8 cellular contexts compared by ENCODE assay signal in genomic region chr1:39900662-39901485, GRCh38. TPM values are rescaled to one million over a fixed set of nuclear protein-coding genes. Genes with fewer than 3 reads are reported as not detected.
DNase-seq lines count a peak whose midpoint lies in the region; ATAC-seq lines count a peak whose summit lies in the region.

No MANE protein-coding gene starts in this region.

- no peaks in the 10 kb centered on the region for H3K79me2 ChIP-seq in GM23248 (ENCODE audit: insufficient read depth)

- H3K4me1 ChIP-seq in BLaER1 treated with 17β-estradiol and CSF1 and Interleukin-3, amounts not matched to agents 10 nM and 100 nM: peaks cover 9 to 62% (median 29%) of the 10 kb centered on the region in 10 experiments; a peak in 16 of 20 replicates
- H3K4me1 ChIP-seq in GM23248 (ENCODE audit: insufficient read depth) (peaks cover 11% of the 10 kb centered on the region), ectodermal cell (ENCODE audit: control insufficient read depth, insufficient read depth, low read length) (peaks cover 28% of the 10 kb centered on the region), mucosa of rectum (ENCODE audit: control insufficient read depth in 2 of 2, insufficient read depth in 2 of 2, low read length in 2 of 2) (peaks cover 11 to 12% of the 10 kb centered on the region in 2 donors)

- H3K4me3 ChIP-seq in BLaER1 treated with 17β-estradiol and CSF1 and Interleukin-3, amounts not matched to agents 10 nM and 100 nM: peak overlapping the region; percentile 65 to 87 (median 76)
- H3K4me3 ChIP-seq in GM23248: peak overlapping the region; percentile 77
- peak overlapping the region; percentile 81 for H3K4me3 ChIP-seq in ectodermal cell (ENCODE audit: insufficient read depth, low read depth, low read length)
- H3K4me3 ChIP-seq in mucosa of rectum (ENCODE audit: low read length in 2 of 2): peak overlapping the region; percentile 78 to 89

- peak overlapping the region; percentile 6 to 83 (median 55); a peak in 18 of 22 replicates for H3K27ac ChIP-seq in BLaER1 treated with 17β-estradiol and CSF1 and Interleukin-3, amounts not matched to agents 10 nM and 100 nM
- H3K27ac ChIP-seq in GM23248: no peak overlapping the region
- H3K27ac ChIP-seq in ectodermal cell (ENCODE audit: insufficient read depth, low read depth, low read length, poor library complexity, severe bottlenecking): no peak overlapping the region
- H3K27ac ChIP-seq in mucosa of rectum (ENCODE audit: low read depth in 2 of 2, low read length in 2 of 2): peak overlapping the region; percentile 80 to 90

- H3K4me2 ChIP-seq in BLaER1 treated with 17β-estradiol and CSF1 and Interleukin-3, amounts not matched to agents 10 nM and 100 nM: peak overlapping the region; percentile 93 to 100 (median 96)
- peak overlapping the region; percentile 81 for H3K4me2 ChIP-seq in GM23248 (ENCODE audit: unreplicated experiment)

- peaks cover 0 to 16% (median 0%) of the 10 kb centered on the region in 11 experiments; a peak in 4 of 22 replicates for H3K36me3 ChIP-seq in BLaER1 treated with 17β-estradiol and CSF1 and Interleukin-3, amounts not matched to agents 10 nM and 100 nM
- H3K36me3 ChIP-seq in GM23248 (ENCODE audit: low read depth) (no peaks in the 10 kb centered on the region), ectodermal cell (ENCODE audit: control insufficient read depth, insufficient read depth, low read length) (no peaks in the 10 kb centered on the region), mucosa of rectum (ENCODE audit: control insufficient read depth in 2 of 2, insufficient read depth in 2 of 2, low read length in 2 of 2) (peaks cover 0 to 2% of the 10 kb centered on the region in 2 donors)

- H3K27me3 ChIP-seq in BLaER1 treated with 17β-estradiol and CSF1 and Interleukin-3, amounts not matched to agents 10 nM and 100 nM: peaks cover 31 to 76% (median 64%) of the 10 kb centered on the region in 11 experiments
- H3K27me3 ChIP-seq in GM23248 (replicated peaks; ENCODE audit: insufficient read depth) (peaks cover 31% of the 10 kb centered on the region), ectodermal cell (ENCODE audit: control insufficient read depth, insufficient read depth, low read length, poor library complexity, severe bottlenecking) (peaks cover 20% of the 10 kb centered on the region), mucosa of rectum (ENCODE audit: control insufficient read depth in 2 of 2, insufficient read depth in 2 of 2, low read length in 2 of 2) (peaks cover 3 to 7% of the 10 kb centered on the region in 2 donors)

- peak overlapping the region; percentile 70 to 84 (median 77) for H3K9ac ChIP-seq in BLaER1 treated with 17β-estradiol and CSF1 and Interleukin-3, amounts not matched to agents 10 nM and 100 nM
- peak overlapping the region; percentile 48 for H3K9ac ChIP-seq in GM23248
- H3K9ac ChIP-seq in mucosa of rectum (ENCODE audit: low read depth in 1 of 2, low read length in 2 of 2): peak overlapping the region; percentile 77 to 87

- in situ Hi-C loops in GM23248 (cut with MboI): no loop called here

- H4K20me1 ChIP-seq in BLaER1 treated with 17β-estradiol and CSF1 and Interleukin-3, amounts not matched to agents 10 nM and 100 nM: peaks cover 0 to 9% (median 0%) of the 10 kb centered on the region in 11 experiments; a peak in 4 of 22 replicates
- no peaks in the 10 kb centered on the region for H4K20me1 ChIP-seq in GM23248 (ENCODE audit: insufficient read depth)

- no peaks in the 10 kb centered on the region for H3K9me2 ChIP-seq in GM23248 (ENCODE audit: insufficient read depth)

- DNase-seq in GM23248 (peak; percentile 65), RKO (ENCODE audit: low spot score) (peak; percentile 19), OCI-M2 (lab: John Stamatoyannopoulos, UW; ENCODE audit: unreplicated experiment) (no peak)

- no peak for ATAC-seq in GM19324 (IDR thresholded peaks at IDR 0.05; ENCODE audit: low FRiP score, unreplicated experiment)
- no peak for ATAC-seq in HG02798 (IDR thresholded peaks at IDR 0.05; ENCODE audit: poor library complexity, unreplicated experiment)

- H2AFZ ChIP-seq in GM23248: peak overlapping the region; percentile 92

- H3K9me3 ChIP-seq in BLaER1 treated with 17β-estradiol and CSF1 and Interleukin-3, amounts not matched to agents 10 nM and 100 nM (replicated peaks in 1 of 11): no peaks in the 10 kb centered on the region
- no peaks in the 10 kb centered on the region for H3K9me3 ChIP-seq in GM23248 (ENCODE audit: low read depth)
- no peaks in the 10 kb centered on the region for H3K9me3 ChIP-seq in ectodermal cell (ENCODE audit: control insufficient read depth, low read length)
- H3K9me3 ChIP-seq in mucosa of rectum (ENCODE audit: control insufficient read depth in 2 of 2, low read length in 2 of 2): no peaks in the 10 kb centered on the region

- 5 to 10% methylated on average over 47 to 54 of the region's 68 CpGs for WGBS in GM23248 (ENCODE audit: low coverage in 1 of 2, low lambda C conversion rate in 2 of 2, missing lambda C conversion rate in 2 of 2), 2 experiments
- 0 to 1% methylated on average over 68 of the region's 68 CpGs for WGBS in ectodermal cell, 2 experiments

- no peaks in the 10 kb centered on the region for H3F3A ChIP-seq in GM23248 (ENCODE audit: insufficient read depth)

RNA-seq across cellular contexts. Expression of gene MYCL, which starts 0.8 kb away (rescaled TPM):
- 0.32 TPM in 1 of 2 replicates, not detected in the other for total RNA-seq in GM23248 (2014; rRNA removed; shearing (Covaris generic))
- polyA plus RNA-seq in GM23248 (2016; fragmentation: Nextera tagmentation; extraction: Ambion mirVana): 0.34 TPM in 1 of 2 replicates, not detected in the other
- 48.7 TPM for polyA plus RNA-seq in ectodermal cell (2013, experiment 1 of 4)
- 63.9 TPM for polyA plus RNA-seq in ectodermal cell (2013, experiment 2 of 4)
- 49.1 TPM for polyA plus RNA-seq in ectodermal cell (2013, experiment 3 of 4)
- 56.8 TPM for polyA plus RNA-seq in ectodermal cell (2013, experiment 4 of 4)

RNA-seq across cellular contexts. Expression of gene TRIT1, which starts 17.6 kb away (rescaled TPM):
- total RNA-seq in GM23248 (2014; rRNA removed; shearing (Covaris generic)): 17.1 and 25.8 TPM in 2 replicates
- polyA plus RNA-seq in GM23248 (2016; fragmentation: Nextera tagmentation; extraction: Ambion mirVana): 16.2 and 16.9 TPM in 2 replicates
- polyA plus RNA-seq in ectodermal cell (2013, experiment 1 of 4): 42.0 TPM
- polyA plus RNA-seq in ectodermal cell (2013, experiment 2 of 4): 51.9 TPM
- polyA plus RNA-seq in ectodermal cell (2013, experiment 3 of 4): 44.7 TPM
- polyA plus RNA-seq in ectodermal cell (2013, experiment 4 of 4): 46.4 TPM

RNA-seq across cellular contexts. Expression of gene MFSD2A, which starts 54.1 kb away (rescaled TPM):
- 4.6 and 9.4 TPM in 2 replicates for total RNA-seq in GM23248 (2014; rRNA removed; shearing (Covaris generic))
- 4.2 and 5.4 TPM in 2 replicates for polyA plus RNA-seq in GM23248 (2016; fragmentation: Nextera tagmentation; extraction: Ambion mirVana)
- 2.5 TPM for polyA plus RNA-seq in ectodermal cell (2013, experiment 1 of 4)
- polyA plus RNA-seq in ectodermal cell (2013, experiment 2 of 4): 1.5 TPM
- 2.3 TPM for polyA plus RNA-seq in ectodermal cell (2013, experiment 3 of 4)
- polyA plus RNA-seq in ectodermal cell (2013, experiment 4 of 4): 2.4 TPM

Comparison
In these comparisons a context has a peak if more than half of its experiments do, and no peak if none do; other contexts are left out.
1. H3K27ac ChIP-seq: peak in BLaER1 treated with 17β-estradiol and CSF1 and Interleukin-3, amounts not matched to agents 10 nM and 100 nM (11 of 11) and mucosa of rectum (2 of 2); none in GM23248 (single experiment) and ectodermal cell (single experiment).
2. Peak in every context shown above with its lines, with median percentiles within 50 percentile points of each other: H3K4me3 ChIP-seq and H3K9ac ChIP-seq.